ENCODE assay signal across 9 cellular contexts in the genomic region with DNA sequence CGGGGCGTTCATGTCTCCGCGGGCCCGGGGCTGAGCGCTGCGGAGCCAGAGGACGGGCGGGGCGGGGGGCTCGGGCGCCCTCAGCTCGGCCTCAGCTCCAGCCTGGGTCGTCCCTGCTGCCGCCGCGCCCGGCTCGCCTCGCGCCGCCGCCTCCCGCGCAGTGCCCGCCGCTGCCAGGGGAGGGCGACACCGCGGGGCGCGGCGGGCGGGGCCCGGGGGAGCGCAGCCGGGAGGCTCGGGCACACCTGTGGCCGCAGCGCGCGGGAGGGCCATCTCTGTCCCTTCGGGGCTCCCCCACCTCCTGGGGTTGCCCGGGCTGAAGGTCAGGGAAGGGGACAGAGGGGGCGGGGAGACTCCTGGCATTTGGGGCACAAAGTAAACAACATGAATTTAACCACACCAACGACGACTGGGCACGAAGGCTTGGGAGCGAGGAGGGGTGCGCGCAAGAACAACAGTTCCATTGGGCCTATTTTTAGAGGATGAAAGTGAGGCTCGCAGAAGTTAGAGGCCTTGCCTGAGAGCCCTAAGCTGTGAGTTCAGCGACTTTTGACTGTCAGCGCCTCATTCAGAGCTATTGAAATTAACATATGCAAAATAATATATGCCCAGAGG. TPM values are rescaled to one million over a fixed set of nuclear protein-coding genes. Genes with fewer than 3 reads are reported as not detected.
DNase-seq lines count a peak whose midpoint lies in the region; ATAC-seq and TF ChIP-seq lines count a peak whose summit lies in the region.
"Had no signal": no experiment of that assay in that cellular context is flagged by ENCODE, and none has a peak within 500 bp of the region (broad histone marks: within the 10 kb centered on the region; RNA-seq: fewer than 3 reads in every experiment).

A gene with protein sequence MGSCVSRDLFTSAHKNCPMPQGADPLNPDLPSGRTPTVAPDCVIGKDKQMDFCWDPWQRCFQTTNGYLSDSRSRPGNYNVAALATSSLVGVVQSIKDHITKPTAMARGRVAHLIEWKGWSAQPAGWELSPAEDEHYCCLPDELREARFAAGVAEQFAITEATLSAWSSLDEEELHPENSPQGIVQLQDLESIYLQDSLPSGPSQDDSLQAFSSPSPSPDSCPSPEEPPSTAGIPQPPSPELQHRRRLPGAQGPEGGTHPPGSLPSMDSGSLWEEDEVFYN (minus strand): TSS at position 162 of the 615 bp plus-strand sequence. CDS start 209 bp downstream, outside the sequence.

- DNase-seq in AG10803 (ENCODE audit: low read depth) = no peak
- no peak for DNase-seq in HCT116 (ENCODE audit: low read depth, low spot score)
- DNase-seq in T-helper 9 cell = peak; percentile 40
- DNase-seq in T47D (ENCODE audit: low read depth in 1 of 2, low spot score in 1 of 2) = peak; percentile 47
- peak; percentile 73 for DNase-seq in left kidney (ENCODE audit: low read depth, low spot score)
- peak; percentile 62 for DNase-seq in stimulated activated CD8-positive, alpha-beta memory T cell treated with anti-CD3 and anti-CD28 coated beads, Interleukin-4, amount 100 ng/mL, for 48 hours
- no peak for DNase-seq in Ammon's horn (ENCODE audit: low spot score)
- no peak for DNase-seq in KBM-7

- peak; percentile 96 for TF ChIP-seq POLR2A in HCT116 (IDR thresholded peaks at IDR 0.05; ENCODE audit: borderline replicate concordance, extremely low read depth, insufficient read depth, insufficient read length)

- no peak; the same call in 1 of the 2 replicates for TF ChIP-seq CTCF in AG10803 (conservative IDR thresholded peaks at IDR 0.05; ENCODE audit: low read length)
- TF ChIP-seq CTCF in HCT116 (IDR thresholded peaks at IDR 0.05 in 2 of 3, conservative IDR thresholded peaks at IDR 0.05 in 1 of 3; ENCODE audit: borderline replicate concordance in 1 of 3, insufficient read depth in 1 of 3, low read depth in 2 of 3, low read length in 2 of 3) = peak in 2 of 3 experiments; percentile 12 to 30; a peak in 2 of 6 replicates

- no peaks in the 10 kb centered on the region for H4K20me1 ChIP-seq in HCT116 (ENCODE audit: insufficient read depth)

- H3K27me3 ChIP-seq in HCT116 (ENCODE audit: insufficient read depth, low read length) = no peaks in the 10 kb centered on the region

- H3K4me3 ChIP-seq in AG10803 (ENCODE audit: low read length) = peak within 1 kb of the TSS; percentile 47
- peak within 1 kb of the TSS; percentile 53 to 70 for H3K4me3 ChIP-seq in HCT116 (replicated peaks in 1 of 2; ENCODE audit: low read depth in 1 of 2, low read length in 2 of 2)

- no peaks in the 10 kb centered on the region for H3K9me2 ChIP-seq in HCT116 (ENCODE audit: insufficient read depth)

- no TSS peak for BruUV-seq in HCT116 (replicated peaks; lab: Mats Ljungman, UMichigan)

- H3K4me1 ChIP-seq in HCT116 (ENCODE audit: control insufficient read depth in 1 of 2, insufficient read depth in 2 of 2, low read length in 2 of 2) = peaks cover 27 to 61% of the 10 kb centered on the region in 2 experiments

- peak within 1 kb of the TSS; percentile 92 for H3K4me2 ChIP-seq in HCT116 (ENCODE audit: low read length)

- intact Hi-C loops in HCT116 (cut with micrococcal nuclease) = loop anchor here (2.0 kb wide), 1 partner anchor 65 kb away; no protein-coding TSS in a partner anchor

- CTCF ChIA-PET in HCT116 (lab: Charles Lee) = interaction anchor here (0.5 to 2.0 kb wide), 8 partner anchors 9 to 288 kb away, joined by 3 to 13 read pairs (median 6); no protein-coding TSS in a partner anchor

- H3K79me2 ChIP-seq in HCT116 (ENCODE audit: insufficient read depth, low read length) = no peaks in the 10 kb centered on the region

- H3K27ac ChIP-seq in HCT116 (ENCODE audit: low read depth, low read length) = peak within 1 kb of the TSS; percentile 48; the same call in 1 of the 2 replicates

- RAD21 ChIA-PET in HCT116 (lab: Charles Lee; ENCODE audit: low non-redundant PET in 1 of 2, low total read pairs in 2 of 2, uncharacterized antibody in 2 of 2, unreplicated experiment in 2 of 2) = no interaction called here

- peak within 1 kb of the TSS; percentile 63 for H2AFZ ChIP-seq in HCT116 (ENCODE audit: low read depth, low read length, poor library complexity, severe bottlenecking)

- peak within 1 kb of the TSS; percentile 81 for H3K9ac ChIP-seq in HCT116 (ENCODE audit: low read length)

- no peak for TF ChIP-seq RAD21 in HCT116 (IDR thresholded peaks at IDR 0.05; ENCODE audit: low read depth)

- POLR2A ChIA-PET in HCT116 (lab: Charles Lee) = interaction anchor here (1.0 kb wide), 1 partner anchor 100 kb away, joined by 3 read pairs; no protein-coding TSS in a partner anchor

- peak; percentile 75 for ATAC-seq in HCT116

- no peaks in the 10 kb centered on the region for H3K9me3 ChIP-seq in HCT116 (ENCODE audit: control insufficient read depth in 1 of 2, insufficient read depth in 1 of 2, low read depth in 1 of 2, low read length in 2 of 2)

- in situ Hi-C loops in T47D (cut with HindIII; ENCODE audit: low pct_unique_long_range_greater_than_20kb, low sequenced_read_pairs) (no loop called here), KBM-7 (cut with MboI; ENCODE audit: low pct_unique_long_range_greater_than_20kb, low sequenced_read_pairs) (no loop called here)

- no peaks in the 10 kb centered on the region for H3K36me3 ChIP-seq in HCT116 (ENCODE audit: control insufficient read depth in 1 of 2, insufficient read depth in 2 of 2, low read length in 2 of 2)

TF ChIP-seq in HCT116, 20 proteins besides CTCF, POLR2A, EP300 and RAD21:
- TF ChIP-seq POLR2AphosphoS5 (IDR thresholded peaks at IDR 0.05; ENCODE audit: low read depth, low read length) (peak; percentile 76), YY1 (IDR thresholded peaks at IDR 0.05; ENCODE audit: extremely low read depth, insufficient replicate concordance, low read depth, low read length) (peak; percentile 66), TCF7L2 (IDR thresholded peaks at IDR 0.05; ENCODE audit: borderline replicate concordance, extremely low read depth, insufficient read depth, insufficient read length) (peak; percentile 23), SIN3A (IDR thresholded peaks at IDR 0.05; ENCODE audit: low read depth) (no peak), ZFX (IDR thresholded peaks at IDR 0.05) (peak; percentile 53; the same call in 1 of the 2 replicates), EGR1 (IDR thresholded peaks at IDR 0.05; ENCODE audit: low read depth) (no peak)
- TF ChIP-seq, protein P1, sequence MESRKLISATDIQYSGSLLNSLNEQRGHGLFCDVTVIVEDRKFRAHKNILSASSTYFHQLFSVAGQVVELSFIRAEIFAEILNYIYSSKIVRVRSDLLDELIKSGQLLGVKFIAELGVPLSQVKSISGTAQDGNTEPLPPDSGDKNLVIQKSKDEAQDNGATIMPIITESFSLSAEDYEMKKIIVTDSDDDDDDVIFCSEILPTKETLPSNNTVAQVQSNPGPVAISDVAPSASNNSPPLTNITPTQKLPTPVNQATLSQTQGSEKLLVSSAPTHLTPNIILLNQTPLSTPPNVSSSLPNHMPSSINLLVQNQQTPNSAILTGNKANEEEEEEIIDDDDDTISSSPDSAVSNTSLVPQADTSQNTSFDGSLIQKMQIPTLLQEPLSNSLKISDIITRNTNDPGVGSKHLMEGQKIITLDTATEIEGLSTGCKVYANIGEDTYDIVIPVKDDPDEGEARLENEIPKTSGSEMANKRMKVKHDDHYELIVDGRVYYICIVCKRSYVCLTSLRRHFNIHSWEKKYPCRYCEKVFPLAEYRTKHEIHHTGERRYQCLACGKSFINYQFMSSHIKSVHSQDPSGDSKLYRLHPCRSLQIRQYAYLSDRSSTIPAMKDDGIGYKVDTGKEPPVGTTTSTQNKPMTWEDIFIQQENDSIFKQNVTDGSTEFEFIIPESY (IDR thresholded peaks at IDR 0.05; ENCODE audit: extremely low read depth, insufficient replicate concordance, low read length) = peak; percentile 58

RNA-seq across cellular contexts. Expression of the gene that starts here (rescaled TPM):
- total RNA-seq in HCT116 (2021; ENCODE audit: unreplicated experiment) = 11.6 TPM
- 16.5 and 17.4 TPM in 2 replicates for polyA plus RNA-seq in HCT116 (2012)
- total RNA-seq: lung microvascular endothelial cell had no signal

Comparison
In these comparisons a context has a peak if more than half of its experiments do, and no peak if none do; other contexts are left out.
1. DNase-seq: peak in T-helper 9 cell (single experiment), T47D (2 of 2), left kidney (single experiment) and stimulated activated CD8-positive, alpha-beta memory T cell treated with anti-CD3 and anti-CD28 coated beads, Interleukin-4, amount 100 ng/mL, for 48 hours (single experiment); none in AG10803 (single experiment), HCT116 (single experiment), Ammon's horn (single experiment) and KBM-7 (single experiment).